1 cellular context compared by ENCODE assay signal in genomic region chr17:66354472-66354871, GRCh38.
TF ChIP-seq lines count a peak whose summit lies in the region.

No MANE protein-coding gene starts in this region.

TF ChIP-seq in IMR-90, 13 proteins besides CTCF, POLR2A, EP300 and RAD21:
- no peak for TF ChIP-seq MAZ (IDR thresholded peaks at IDR 0.05; ENCODE audit: borderline replicate concordance, low read depth, low read length)
- TF ChIP-seq CEBPB (IDR thresholded peaks at IDR 0.05; ENCODE audit: low read depth, low read length), result no peak
